8 cellular contexts compared by ENCODE assay signal in genomic region chr10:75402486-75403143, GRCh38. TPM values are rescaled to one million over a fixed set of nuclear protein-coding genes. Genes with fewer than 3 reads are reported as not detected.
DNase-seq lines count a peak whose midpoint lies in the region; TF ChIP-seq lines count a peak whose summit lies in the region.

No MANE protein-coding gene starts in this region.

- H3K79me2 ChIP-seq in KMS-11 (ENCODE audit: insufficient read depth, low read depth) (peaks cover 21% of the 10 kb centered on the region), trophoblast cell (ENCODE audit: control insufficient read depth, insufficient read depth, low read length, poor library complexity) (peaks cover 26% of the 10 kb centered on the region)

- peak overlapping the region; percentile 16 for H2AK5ac ChIP-seq in trophoblast cell (ENCODE audit: low read length)

- H3K27ac ChIP-seq in KMS-11 (peak overlapping the region; percentile 85), trophoblast cell (ENCODE audit: low read depth, low read length) (peak overlapping the region; percentile 39)

- peak overlapping the region; percentile 31 for H2BK5ac ChIP-seq in trophoblast cell (ENCODE audit: low read depth, low read length, poor library complexity)

- H3K9ac ChIP-seq in KMS-11 (peak overlapping the region; percentile 78), trophoblast cell (ENCODE audit: low read length) (no peak overlapping the region)

- peak overlapping the region; percentile 67 for H4K8ac ChIP-seq in trophoblast cell (ENCODE audit: low read depth, low read length)

- H4K20me1 ChIP-seq in KMS-11 (ENCODE audit: insufficient read depth): no peaks in the 10 kb centered on the region

- H3K18ac ChIP-seq in trophoblast cell (ENCODE audit: low read length): peak overlapping the region; percentile 28

- DNase-seq in Caki2 (ENCODE audit: low read depth) (peak; percentile 88), glomerular visceral epithelial cell (ENCODE audit: extremely low spot score) (peak; percentile 76), trophoblast cell (no peak), GOT3 (lab: John Stamatoyannopoulos, UW) (no peak), GM13976 (ENCODE audit: low spot score) (no peak), erythroblast (lab: John Stamatoyannopoulos, UW) (no peak)

- H2AFZ ChIP-seq in KMS-11 (ENCODE audit: low read depth) (peak overlapping the region; percentile 91), trophoblast cell (ENCODE audit: insufficient read depth, low read length, poor library complexity) (no peak overlapping the region)

- TF ChIP-seq CTCF in KMS-11 (conservative IDR thresholded peaks at IDR 0.05; ENCODE audit: low read depth, low read length) (no peak), WI38 (IDR thresholded peaks at IDR 0.05; ENCODE audit: low read depth, low read length) (no peak), GM13976 (IDR thresholded peaks at IDR 0.05; ENCODE audit: borderline replicate concordance, control extremely low read depth, extremely low read depth, insufficient read depth, missing control alignments) (no peak)

- H3K4ac ChIP-seq in trophoblast cell (ENCODE audit: low read depth, low read length): no peak overlapping the region

- in situ Hi-C loops in Caki2 (cut with HindIII; ENCODE audit: low pct_unique_long_range_greater_than_20kb, low sequenced_read_pairs) (no loop called here), GM13976 (cut with MboI; ENCODE audit: low sequenced_read_pairs, unreplicated experiment) (no loop called here)

- no peaks in the 10 kb centered on the region for H3K27me3 ChIP-seq in KMS-11 (ENCODE audit: insufficient read depth, low read depth)
- peaks cover 58% of the 10 kb centered on the region for H3K27me3 ChIP-seq in trophoblast cell (ENCODE audit: insufficient read depth, low read length)

- peaks cover 44% of the 10 kb centered on the region for H3K79me1 ChIP-seq in trophoblast cell (ENCODE audit: low read length)

- H3K9me3 ChIP-seq in trophoblast cell (ENCODE audit: insufficient read depth, low read depth, low read length): peaks cover 5% of the 10 kb centered on the region

- H3K36me3 ChIP-seq in KMS-11 (ENCODE audit: insufficient read depth) (no peaks in the 10 kb centered on the region), trophoblast cell (ENCODE audit: control insufficient read depth in 1 of 2, insufficient read depth in 2 of 2, low read length in 2 of 2) (peaks cover 14 to 15% of the 10 kb centered on the region in 2 experiments)

- H4K91ac ChIP-seq in trophoblast cell (ENCODE audit: low read depth, low read length): peak overlapping the region; percentile 75

- H3K23ac ChIP-seq in trophoblast cell (ENCODE audit: low read length): no peak overlapping the region

- no peak for TF ChIP-seq POLR2A in erythroblast (IDR thresholded peaks at IDR 0.05; ENCODE audit: low read length)

- H2BK120ac ChIP-seq in trophoblast cell (ENCODE audit: insufficient read depth, low read length, poor library complexity): peak overlapping the region; percentile 18

- H3K4me1 ChIP-seq in KMS-11 (ENCODE audit: low read depth, poor library complexity, severe bottlenecking) (no peaks in the 10 kb centered on the region), trophoblast cell (ENCODE audit: control insufficient read depth in 1 of 2, insufficient read depth in 2 of 2, low read length in 2 of 2) (peaks cover 19 to 45% of the 10 kb centered on the region in 2 experiments)

- H2BK12ac ChIP-seq in trophoblast cell (ENCODE audit: low read length): peak overlapping the region; percentile 30

- H3K4me3 ChIP-seq in KMS-11 (IDR thresholded peaks at IDR 0.05; ENCODE audit: insufficient read depth, low read depth, low read length) (no peak overlapping the region), WI38 (ENCODE audit: low read depth, low read length) (peak overlapping the region; percentile 78), trophoblast cell (ENCODE audit: low read depth, low read length) (peak overlapping the region; percentile 64)

- H4K12ac ChIP-seq in trophoblast cell (ENCODE audit: low read depth, low read length): peak overlapping the region; percentile 48

- peak overlapping the region; percentile 99 for H3K4me2 ChIP-seq in KMS-11
- peak overlapping the region; percentile 80 for H3K4me2 ChIP-seq in trophoblast cell (ENCODE audit: low read length)

- no CpG with 5 or more reads among the region's 42 CpGs for whole genome bisulfite sequencing in trophoblast cell (ENCODE audit: extremely low coverage, insufficient coverage, insufficient read length)

- peak overlapping the region; percentile 40 for H3K14ac ChIP-seq in trophoblast cell (ENCODE audit: low read length)

RNA-seq across cellular contexts. Expression of gene ZNF503, which starts 1.1 kb away (rescaled TPM):
- 11.6 and 16.2 TPM in 2 replicates for total RNA-seq in Caki2 (2014; rRNA removed; shearing (Covaris generic); ENCODE audit: low replicate concordance)
- polyA plus RNA-seq in trophoblast cell (2013): 19.1 and 20.1 TPM in 2 replicates

RNA-seq across cellular contexts. Expression of gene LRMDA, which starts 28.8 kb away (rescaled TPM):
- 18.7 and 20.3 TPM in 2 replicates for total RNA-seq in Caki2 (2014; rRNA removed; shearing (Covaris generic); ENCODE audit: low replicate concordance)
- 3.3 and 3.7 TPM in 2 replicates for polyA plus RNA-seq in trophoblast cell (2013)

Comparison
In these comparisons a context has a peak if more than half of its experiments do, and no peak if none do; other contexts are left out.
1. DNase-seq: peak in Caki2 (single experiment) and glomerular visceral epithelial cell (single experiment); none in trophoblast cell (0 of 2), GOT3 (single experiment), GM13976 (single experiment) and erythroblast (0 of 2).